Comparison of ENCODE assay signal across 9 cellular contexts in genomic region chr14:103688906-103689902, GRCh38. TPM values are rescaled to one million over a fixed set of nuclear protein-coding genes. Genes with fewer than 3 reads are reported as not detected.
DNase-seq lines count a peak whose midpoint lies in the region; ATAC-seq and TF ChIP-seq lines count a peak whose summit lies in the region.
"Had no signal": no experiment of that assay in that cellular context is flagged by ENCODE, and none has a peak within 500 bp of the region (broad histone marks: within the 10 kb centered on the region; RNA-seq: fewer than 3 reads in every experiment).

No MANE protein-coding gene starts in this region.

- TF ChIP-seq CTCF in GM10248 (IDR thresholded peaks at IDR 0.05; ENCODE audit: control extremely low read depth, extremely low read depth, low read depth, missing control alignments) (no peak), astrocyte of the cerebellum (IDR thresholded peaks at IDR 0.05; ENCODE audit: low read depth, low read length, missing control alignments) (no peak)

- peak overlapping the region in 6 of 8 donors; percentile 61 to 81 (median 70) for H3K4me3 Mint-ChIP-seq in naive B cell
- H3K4me3 Mint-ChIP-seq: immature natural killer cell had no signal

- H3K4me3 ChIP-seq in astrocyte of the cerebellum (ENCODE audit: low read depth, low read length) = no peak overlapping the region

- H3K36me3 Mint-ChIP-seq in naive B cell = peaks cover 0 to 9% of the 10 kb centered on the region in 2 donors

- CTCF ChIA-PET in GM10248 (lab: Yijun Ruan, JAX) = interaction anchor here (0.7 to 1.9 kb wide), 3 partner anchors 9 to 16 kb away, joined by 3 to 5 read pairs (median 4); no protein-coding TSS in a partner anchor

- peak; percentile 70 for ATAC-seq in GM21528 (IDR thresholded peaks at IDR 0.05; ENCODE audit: low FRiP score, unreplicated experiment)
- peak; percentile 36 to 52 for ATAC-seq in naive B cell (ENCODE audit: low read depth in 2 of 2)
- no peak for ATAC-seq in GM19452 (IDR thresholded peaks at IDR 0.05; ENCODE audit: unreplicated experiment)

- H3K4me1 Mint-ChIP-seq in naive B cell = peaks cover 20 to 46% (median 34%) of the 10 kb centered on the region in 3 donors

- H3K27me3 Mint-ChIP-seq in naive B cell = no peaks in the 10 kb centered on the region

- no peaks in the 10 kb centered on the region for H3K9me3 Mint-ChIP-seq in naive B cell
- H3K9me3 Mint-ChIP-seq: immature natural killer cell had no signal

- POLR2A ChIA-PET in GM10248 (lab: Yijun Ruan, JAX) = interaction anchor here (0.5 kb wide), 1 partner anchor 174 kb away, joined by 3 read pairs; no protein-coding TSS in a partner anchor

- in situ Hi-C loops in astrocyte of the cerebellum (cut with HindIII; ENCODE audit: low sequenced_read_pairs) = no loop called here

- peak overlapping the region in 4 of 6 donors; percentile 46 to 90 (median 74) for H3K27ac Mint-ChIP-seq in naive B cell

- DNase-seq in GM10248 (ENCODE audit: extremely low spot score) (peak; percentile 71), astrocyte of the cerebellum (ENCODE audit: low read depth) (peak; percentile 35), naive B cell (no peak), DMS114 treated with DMSO at 0.1 percent for 48 hours (lab: John Stamatoyannopoulos, UW; ENCODE audit: unreplicated experiment) (no peak), D341Med (ENCODE audit: low spot score) (no peak), dermis blood vessel endothelial cell (no peak)
- DNase-seq: immature natural killer cell had no signal

RNA-seq across cellular contexts. Expression of gene XRCC3, which starts 26.0 kb away (rescaled TPM):
- 1 to 10 TPM; 2.9 to 7.5 (median 5.7) TPM for polyA plus RNA-seq in naive B cell (ENCODE audit: low read depth in 6 of 6)
- 18.2 and 26.9 TPM in 2 replicates for total RNA-seq in dermis blood vessel endothelial cell

RNA-seq across cellular contexts. Expression of gene ZFYVE21, which starts 26.4 kb away (rescaled TPM):
- 10 to 100 TPM in 1 of 6 donors, 1 to 10 TPM in 5; 4.8 to 10.5 (median 6.7) TPM for polyA plus RNA-seq in naive B cell (ENCODE audit: low read depth in 6 of 6)
- total RNA-seq in dermis blood vessel endothelial cell = 108 and 138 TPM in 2 replicates

Comparison
In these comparisons a context has a peak if more than half of its experiments do, and no peak if none do; other contexts are left out.
1. DNase-seq: peak in GM10248 (single experiment) and astrocyte of the cerebellum (single experiment); none in naive B cell (single experiment), DMS114 treated with DMSO at 0.1 percent for 48 hours (single experiment), D341Med (single experiment) and dermis blood vessel endothelial cell (single experiment).